ENCODE assay signal across 23 cellular contexts in the genomic region with DNA sequence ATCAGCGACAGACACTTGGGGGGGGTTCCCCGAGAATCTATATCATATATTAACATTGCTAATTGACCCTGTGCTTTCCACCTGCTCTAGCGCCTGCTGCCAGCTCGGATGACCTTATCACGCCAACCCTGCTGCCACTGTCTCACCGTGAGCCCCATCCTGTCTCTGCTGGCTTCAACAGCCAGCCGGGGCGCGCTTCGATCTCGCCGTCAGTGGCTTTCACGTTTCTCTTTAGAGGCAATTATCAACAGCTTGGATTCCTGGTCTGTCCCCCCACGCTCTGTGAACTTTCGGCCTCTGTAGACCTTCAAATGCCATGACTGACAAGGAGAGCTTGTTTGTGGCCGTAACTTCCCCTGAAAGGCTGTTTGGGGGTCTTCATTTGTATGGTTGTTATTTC.
DNase-seq lines count a peak whose midpoint lies in the region; ATAC-seq and TF ChIP-seq lines count a peak whose summit lies in the region.
"Had no signal": no experiment of that assay in that cellular context is flagged by ENCODE, and none has a peak within 500 bp of the region (broad histone marks: within the 10 kb centered on the region; RNA-seq: fewer than 3 reads in every experiment).

No MANE protein-coding gene starts in this region.

- intact Hi-C loops in spleen (cut with DNase I; ENCODE audit: low total_unique reads) (no loop called here), lower lobe of right lung (cut with DNase I) (no loop called here)

- H3K4me3 Mint-ChIP-seq in endothelial cell (ENCODE audit: unreplicated experiment) (no peak overlapping the region), nephron progenitor cell (no peak overlapping the region), neural progenitor cell (no peak overlapping the region)
- H3K4me3 Mint-ChIP-seq: CD14-positive monocyte; CD4-positive, alpha-beta memory T cell; CD4-positive, CD25-positive, alpha-beta regulatory T cell; CD8-positive, alpha-beta memory T cell had no signal

- H3K4me2 ChIP-seq in neural progenitor cell, result no peak overlapping the region
- H3K4me2 ChIP-seq: BLaER1 had no signal

- H3K4me1 ChIP-seq in neural progenitor cell (no peaks in the 10 kb centered on the region), spleen (no peaks in the 10 kb centered on the region), lower lobe of right lung (no peaks in the 10 kb centered on the region)
- H3K4me1 ChIP-seq: BE2C, BLaER1 had no signal

- H3K9me3 ChIP-seq in neural progenitor cell (ENCODE audit: low read depth) (no peaks in the 10 kb centered on the region), spleen (no peaks in the 10 kb centered on the region), lower lobe of right lung (no peaks in the 10 kb centered on the region)
- H3K9me3 ChIP-seq: BE2C, BLaER1 had no signal

- H3K4me3 ChIP-seq in neural progenitor cell, result no peak overlapping the region
- H3K4me3 ChIP-seq in spleen, result no peak overlapping the region
- H3K4me3 ChIP-seq in lower lobe of right lung, result no peak overlapping the region
- H3K4me3 ChIP-seq: BLaER1 had no signal

- H3K27ac ChIP-seq in neural progenitor cell (no peak overlapping the region), spleen (no peak overlapping the region), lower lobe of right lung (no peak overlapping the region)
- H3K27ac ChIP-seq: BLaER1 had no signal

- H3K9ac ChIP-seq in neural progenitor cell, result no peak overlapping the region
- H3K9ac ChIP-seq: BLaER1 had no signal

- H3K27me3 ChIP-seq in neural progenitor cell (no peaks in the 10 kb centered on the region), spleen (replicated peaks in 1 of 7) (no peaks in the 10 kb centered on the region), lower lobe of right lung (ENCODE audit: low read depth) (no peaks in the 10 kb centered on the region)
- H3K27me3 ChIP-seq: BE2C, BLaER1 had no signal

- peak; percentile 13 for DNase-seq in ecto neural progenitor cell (ENCODE audit: low spot score)
- no peak for DNase-seq in endothelial cell (ENCODE audit: low spot score)
- no peak for DNase-seq in nephron progenitor cell
- no peak for DNase-seq in neural progenitor cell (ENCODE audit: low spot score)
- no peak for DNase-seq in medulla oblongata (ENCODE audit: extremely low spot score)
- DNase-seq in spleen, result no peak
- DNase-seq in lower lobe of right lung, result no peak
- no peak for DNase-seq in NCI-H748 (lab: John Stamatoyannopoulos, UW; ENCODE audit: unreplicated experiment)
- DNase-seq: 8988T; ACHN; BE2C; C1 segment of cervical spinal cord; CD4-positive, alpha-beta memory T cell; CD4-positive, CD25-positive, alpha-beta regulatory T cell; CD8-positive, alpha-beta memory T cell; COR-L47; DMS 273 treated with DMSO at 0.1 percent for 48 hours; DMS153; DMS53; DMS79; GF-D8 had no signal

- H3K27me3 Mint-ChIP-seq in endothelial cell (ENCODE audit: unreplicated experiment), result no peaks in the 10 kb centered on the region
- H3K27me3 Mint-ChIP-seq in nephron progenitor cell (ENCODE audit: low read depth, poor library complexity), result peaks cover 3% of the 10 kb centered on the region
- H3K27me3 Mint-ChIP-seq in neural progenitor cell (ENCODE audit: insufficient read depth, low read depth), result peaks cover 2% of the 10 kb centered on the region
- H3K27me3 Mint-ChIP-seq: CD4-positive, alpha-beta memory T cell; CD4-positive, CD25-positive, alpha-beta regulatory T cell; CD8-positive, alpha-beta memory T cell had no signal

- no peak for TF ChIP-seq CTCF in endothelial cell (IDR thresholded peaks at IDR 0.05; ENCODE audit: unreplicated experiment)
- no peak for TF ChIP-seq CTCF in nephron progenitor cell (IDR thresholded peaks at IDR 0.05)
- TF ChIP-seq CTCF in neural progenitor cell (IDR thresholded peaks at IDR 0.05), result no peak
- TF ChIP-seq CTCF in spleen (IDR thresholded peaks at IDR 0.05 in 8 of 11, conservative IDR thresholded peaks at IDR 0.05 in 3 of 11), result no peak
- no peak for TF ChIP-seq CTCF in lower lobe of right lung (IDR thresholded peaks at IDR 0.05)

- no peaks in the 10 kb centered on the region for H3K79me2 ChIP-seq in neural progenitor cell (ENCODE audit: low read depth)

- H3K36me3 Mint-ChIP-seq in endothelial cell (ENCODE audit: low read depth, unreplicated experiment) (no peaks in the 10 kb centered on the region), nephron progenitor cell (ENCODE audit: low read depth) (peaks cover 88% of the 10 kb centered on the region), neural progenitor cell (no peaks in the 10 kb centered on the region)
- H3K36me3 Mint-ChIP-seq: CD14-positive monocyte; CD4-positive, alpha-beta memory T cell; CD4-positive, CD25-positive, alpha-beta regulatory T cell; CD8-positive, alpha-beta memory T cell had no signal

- H3K4me1 Mint-ChIP-seq in endothelial cell (ENCODE audit: unreplicated experiment), result no peaks in the 10 kb centered on the region
- peaks cover 5% of the 10 kb centered on the region for H3K4me1 Mint-ChIP-seq in nephron progenitor cell
- peaks cover 7% of the 10 kb centered on the region for H3K4me1 Mint-ChIP-seq in neural progenitor cell
- H3K4me1 Mint-ChIP-seq: CD14-positive monocyte; CD4-positive, alpha-beta memory T cell; CD4-positive, CD25-positive, alpha-beta regulatory T cell; CD8-positive, alpha-beta memory T cell had no signal

- H3K36me3 ChIP-seq in neural progenitor cell (no peaks in the 10 kb centered on the region), spleen (no peaks in the 10 kb centered on the region), lower lobe of right lung (no peaks in the 10 kb centered on the region)
- H3K36me3 ChIP-seq: BLaER1 had no signal

- TF ChIP-seq POLR2A in spleen (IDR thresholded peaks at IDR 0.05), result no peak

- peak overlapping the region; percentile 11 for H3K27ac Mint-ChIP-seq in endothelial cell (ENCODE audit: unreplicated experiment)
- peak overlapping the region; percentile 90 for H3K27ac Mint-ChIP-seq in nephron progenitor cell
- H3K27ac Mint-ChIP-seq in neural progenitor cell, result peak overlapping the region; percentile 8
- H3K27ac Mint-ChIP-seq: CD14-positive monocyte; CD4-positive, alpha-beta memory T cell; CD8-positive, alpha-beta memory T cell had no signal

- no peaks in the 10 kb centered on the region for H4K20me1 ChIP-seq in neural progenitor cell (ENCODE audit: low read depth)
- H4K20me1 ChIP-seq: BLaER1 had no signal

- ATAC-seq in lower lobe of right lung, result no peak

- WGBS in spleen, 5 donors, result 90 to 96% (median 93%) methylated on average over 16 of the region's 16 CpGs

- no peaks in the 10 kb centered on the region for H3F3A ChIP-seq in neural progenitor cell (ENCODE audit: low read depth)

- no peaks in the 10 kb centered on the region for H3K9me3 Mint-ChIP-seq in endothelial cell (ENCODE audit: unreplicated experiment)
- no peaks in the 10 kb centered on the region for H3K9me3 Mint-ChIP-seq in nephron progenitor cell
- no peaks in the 10 kb centered on the region for H3K9me3 Mint-ChIP-seq in neural progenitor cell
- H3K9me3 Mint-ChIP-seq: CD4-positive, CD25-positive, alpha-beta regulatory T cell had no signal

- no peak overlapping the region for H2AFZ ChIP-seq in neural progenitor cell (replicated peaks)

Comparison
In these comparisons a context has a peak if more than half of its experiments do, and no peak if none do; other contexts are left out.
1. H3K27ac Mint-ChIP-seq: peak in every context shown above with its lines; median percentile 90 in nephron progenitor cell; 11 in endothelial cell; 8 in neural progenitor cell.